ENCODE assay signal across 11 cellular contexts in genomic region chr17:73343739-73344454, GRCh38. TPM values are rescaled to one million over a fixed set of nuclear protein-coding genes. Genes with fewer than 3 reads are reported as not detected.
DNase-seq lines count a peak whose midpoint lies in the region; ATAC-seq and TF ChIP-seq lines count a peak whose summit lies in the region.
"Had no signal": no experiment of that assay in that cellular context is flagged by ENCODE, and none has a peak within 500 bp of the region (broad histone marks: within the 10 kb centered on the region; RNA-seq: fewer than 3 reads in every experiment).

No MANE protein-coding gene starts in this region.

- H3K4me1 Mint-ChIP-seq in endodermal cell (peaks cover 39% of the 10 kb centered on the region), neural crest cell (peaks cover 71% of the 10 kb centered on the region), HFFc6 (ENCODE audit: low read depth) (peaks cover 27% of the 10 kb centered on the region)
- H3K4me1 Mint-ChIP-seq: T-cell had no signal

- H3K27ac Mint-ChIP-seq in endodermal cell (peak overlapping the region; percentile 70), neural crest cell (ENCODE audit: unreplicated experiment) (peak overlapping the region; percentile 97), HFFc6 (no peak overlapping the region)
- H3K27ac Mint-ChIP-seq: T-cell had no signal

- H3K36me3 ChIP-seq in endodermal cell (ENCODE audit: control insufficient read depth, insufficient read depth, low read length) (no peaks in the 10 kb centered on the region), psoas muscle (ENCODE audit: insufficient read depth in 1 of 2, low read depth in 1 of 2) (no peaks in the 10 kb centered on the region)

- TF ChIP-seq CTCF in endodermal cell (conservative IDR thresholded peaks at IDR 0.05): no peak
- TF ChIP-seq CTCF in neural crest cell (conservative IDR thresholded peaks at IDR 0.05): no peak
- no peak for TF ChIP-seq CTCF in HFFc6 (IDR thresholded peaks at IDR 0.05)
- TF ChIP-seq CTCF in psoas muscle (IDR thresholded peaks at IDR 0.05): no peak

- H3K27me3 Mint-ChIP-seq in endodermal cell (ENCODE audit: insufficient read depth) (no peaks in the 10 kb centered on the region), neural crest cell (ENCODE audit: low read depth) (no peaks in the 10 kb centered on the region), HFFc6 (ENCODE audit: insufficient read depth) (peaks cover 3% of the 10 kb centered on the region)
- H3K27me3 Mint-ChIP-seq: T-cell had no signal

- H3K9me3 Mint-ChIP-seq in endodermal cell: no peaks in the 10 kb centered on the region
- no peaks in the 10 kb centered on the region for H3K9me3 Mint-ChIP-seq in neural crest cell
- H3K9me3 Mint-ChIP-seq in HFFc6: no peaks in the 10 kb centered on the region
- H3K9me3 Mint-ChIP-seq: T-cell had no signal

- H3K27ac ChIP-seq in endodermal cell (ENCODE audit: low read depth, low read length) (peak overlapping the region; percentile 100), psoas muscle (no peak overlapping the region)

- intact Hi-C loops in psoas muscle (cut with DNase I): loop anchor here in 1 of 2 donors (5.0 kb wide), 1 partner anchor 1192 kb away; no protein-coding TSS in a partner anchor

- peak overlapping the region; percentile 36 for H3K9ac ChIP-seq in endodermal cell (ENCODE audit: extremely low read depth, low read length, poor library complexity, severe bottlenecking)

- H3K36me3 Mint-ChIP-seq in endodermal cell (ENCODE audit: low read depth): no peaks in the 10 kb centered on the region
- H3K36me3 Mint-ChIP-seq in neural crest cell (ENCODE audit: low read depth): no peaks in the 10 kb centered on the region
- no peaks in the 10 kb centered on the region for H3K36me3 Mint-ChIP-seq in HFFc6 (ENCODE audit: low read depth)
- H3K36me3 Mint-ChIP-seq: T-cell had no signal

- DNase-seq in A172 (ENCODE audit: low spot score) (peak; percentile 60), NCI-H2171 treated with DMSO at 0.1 percent for 48 hours (lab: John Stamatoyannopoulos, UW) (peak; percentile 68), endodermal cell (no peak), neural crest cell (ENCODE audit: low read depth, low spot score) (no peak), HFFc6 (no peak), psoas muscle (no peak)
- no peak for DNase-seq in effector CD4-positive, alpha-beta T cell
- DNase-seq: AML-193, T-cell had no signal

- H3K4me3 Mint-ChIP-seq in endodermal cell (peak overlapping the region; percentile 21), neural crest cell (peak overlapping the region; percentile 75), HFFc6 (no peak overlapping the region)
- H3K4me3 Mint-ChIP-seq: T-cell had no signal

- H3K4me3 ChIP-seq in endodermal cell (ENCODE audit: low read length): no peak overlapping the region
- no peak overlapping the region for H3K4me3 ChIP-seq in psoas muscle

- H3K27me3 ChIP-seq in endodermal cell (ENCODE audit: control insufficient read depth, insufficient read depth, low read length, poor library complexity, severe bottlenecking): no peaks in the 10 kb centered on the region
- peaks cover 0 to 10% (median 0%) of the 10 kb centered on the region in 3 donors for H3K27me3 ChIP-seq in psoas muscle (ENCODE audit: insufficient read depth in 3 of 3, low read length in 2 of 3)
- H3K27me3 ChIP-seq: foreskin keratinocyte had no signal

- H3K9me3 ChIP-seq in endodermal cell (ENCODE audit: control insufficient read depth, low read length): no peaks in the 10 kb centered on the region
- H3K9me3 ChIP-seq in psoas muscle: no peaks in the 10 kb centered on the region

- 60 to 63% methylated on average over 4 to 11 of the region's 11 CpGs for WGBS in endodermal cell (ENCODE audit: insufficient coverage in 1 of 2, insufficient read length in 1 of 2), 2 experiments
- 32 to 50% (median 39%) methylated on average over 11 of the region's 11 CpGs for WGBS in psoas muscle, 3 donors

- H3K4me1 ChIP-seq in endodermal cell (ENCODE audit: control insufficient read depth, insufficient read depth, low read length): peaks cover 22% of the 10 kb centered on the region
- peaks cover 3% of the 10 kb centered on the region for H3K4me1 ChIP-seq in psoas muscle

- ATAC-seq in GM19023 (IDR thresholded peaks at IDR 0.05; ENCODE audit: unreplicated experiment) (no peak), psoas muscle (no peak)
- ATAC-seq: foreskin keratinocyte, T-cell had no signal

RNA-seq across cellular contexts. Expression of gene CDC42EP4, which starts 32.1 kb away (rescaled TPM):
- total RNA-seq in A172 (2014; rRNA removed; shearing (Covaris generic)): 42.1 and 53.8 TPM in 2 replicates
- 10 to 100 TPM; 38.5 to 49.7 TPM for total RNA-seq in endodermal cell
- polyA plus RNA-seq in endodermal cell (2013, experiment 1 of 2): 57.7 TPM
- 49.6 TPM for polyA plus RNA-seq in endodermal cell (2013, experiment 2 of 2)
- total RNA-seq in neural crest cell: 31.0 and 33.4 TPM in 2 replicates
- total RNA-seq in HFFc6 (2021; fragmentation: NEBNext Ultra II Directional; extraction: Animal tissue kit (Norgen Biotek cat#: 25700)): 10 to 100 TPM; 18.1 to 27.8 (median 25.9) TPM
- total RNA-seq in psoas muscle: 10 to 100 TPM; 13.7 to 24.4 (median 18.1) TPM
- polyA plus RNA-seq in psoas muscle: 10 to 100 TPM; 10.7 to 24.1 (median 21.7) TPM

Comparison
In these comparisons a context has a peak if more than half of its experiments do, and no peak if none do; other contexts are left out.
1. DNase-seq: peak in A172 (single experiment) and NCI-H2171 treated with DMSO at 0.1 percent for 48 hours (single experiment); none in endodermal cell (single experiment), neural crest cell (single experiment), effector CD4-positive, alpha-beta T cell (single experiment), HFFc6 (single experiment) and psoas muscle (0 of 2).